ENCODE assay signal across 18 cellular contexts in genomic region chr5:172941067-172941516, GRCh38.
A peak's percentile ranks its signal among the peaks of the same experiment; 100 is the strongest.
DNase-seq lines count a peak whose midpoint lies in the region; ATAC-seq, FAIRE-seq and TF ChIP-seq lines count a peak whose summit lies in the region.
"Had no signal": no experiment of that assay in that cellular context is flagged by ENCODE, and none has a peak within 500 bp of the region (broad histone marks: within the 10 kb centered on the region; RNA-seq: fewer than 3 reads in every experiment).

No MANE protein-coding gene starts in this region.

- DNase-seq in EH (ENCODE audit: low read depth) (peak; percentile 42), RCC 7860 (ENCODE audit: low spot score) (peak; percentile 40), islet precursor cell (peak; percentile 42), superior temporal gyrus (ENCODE audit: extremely low spot score) (no peak), H54 (ENCODE audit: insufficient read length, low spot score) (no peak)
- DNase-seq: activated T-cell treated with anti-CD3 and anti-CD28 coated beads, Interleukin-2, amount 50 U/mL, for 72 hours; C1 segment of cervical spinal cord; colonic mucosa; hypothalamus; left ventricle myocardium superior; NCI-H526 treated with DMSO at 0.1 percent for 48 hours; nephron progenitor cell; transverse colon had no signal

- no peak overlapping the region for H3K4me3 ChIP-seq in BLaER1
- H3K4me3 ChIP-seq: colonic mucosa, esophagus muscularis mucosa, transverse colon had no signal

- no peak overlapping the region for H3K27ac ChIP-seq in BLaER1
- H3K27ac ChIP-seq: colonic mucosa, esophagus muscularis mucosa, transverse colon had no signal

- peaks cover 73% of the 10 kb centered on the region for H3K4me1 ChIP-seq in BLaER1
- H3K4me1 ChIP-seq: colonic mucosa, transverse colon had no signal

- TF ChIP-seq POLR2A in H54 (IDR thresholded peaks at IDR 0.05; ENCODE audit: low read depth, low read length) = no peak

- ATAC-seq in HG02798 (IDR thresholded peaks at IDR 0.05; ENCODE audit: poor library complexity, unreplicated experiment) (no peak), GM18870 (IDR thresholded peaks at IDR 0.05; ENCODE audit: unreplicated experiment) (no peak)
- ATAC-seq: activated T-cell treated with anti-CD3 and anti-CD28 coated beads, Interleukin-2, amount 50 U/mL, for 72 hours had no signal

- FAIRE-seq in RCC 7860 (lab: Jason Lieb, UNC) = peak; percentile 38
- no peak for FAIRE-seq in H54 (lab: Jason Lieb, UNC)
- FAIRE-seq: G401.6 had no signal

- H4K20me1 ChIP-seq in BLaER1 = peaks cover 68% of the 10 kb centered on the region

- no peaks in the 10 kb centered on the region for H3K9me3 ChIP-seq in BLaER1
- H3K9me3 ChIP-seq: colonic mucosa, esophagus muscularis mucosa, transverse colon had no signal

- H3K36me3 ChIP-seq in BLaER1 = peaks cover 100% of the 10 kb centered on the region
- H3K36me3 ChIP-seq: colonic mucosa had no signal

- H3K9ac ChIP-seq in BLaER1 = no peak overlapping the region

- H3K27me3 ChIP-seq in BLaER1 = no peaks in the 10 kb centered on the region
- H3K27me3 ChIP-seq: colonic mucosa, esophagus muscularis mucosa, transverse colon had no signal

- H3K4me2 ChIP-seq in BLaER1 = 0 out of 2 replicates have a peak overlapping the region, but pooled peaks have one; percentile 3

Comparison
In these comparisons a context has a peak if more than half of its experiments do, and no peak if none do; other contexts are left out.
1. DNase-seq: peak in EH (single experiment), RCC 7860 (single experiment) and islet precursor cell (single experiment); none in superior temporal gyrus (single experiment) and H54 (single experiment).